8 cellular contexts compared by ENCODE assay signal in the genomic region with DNA sequence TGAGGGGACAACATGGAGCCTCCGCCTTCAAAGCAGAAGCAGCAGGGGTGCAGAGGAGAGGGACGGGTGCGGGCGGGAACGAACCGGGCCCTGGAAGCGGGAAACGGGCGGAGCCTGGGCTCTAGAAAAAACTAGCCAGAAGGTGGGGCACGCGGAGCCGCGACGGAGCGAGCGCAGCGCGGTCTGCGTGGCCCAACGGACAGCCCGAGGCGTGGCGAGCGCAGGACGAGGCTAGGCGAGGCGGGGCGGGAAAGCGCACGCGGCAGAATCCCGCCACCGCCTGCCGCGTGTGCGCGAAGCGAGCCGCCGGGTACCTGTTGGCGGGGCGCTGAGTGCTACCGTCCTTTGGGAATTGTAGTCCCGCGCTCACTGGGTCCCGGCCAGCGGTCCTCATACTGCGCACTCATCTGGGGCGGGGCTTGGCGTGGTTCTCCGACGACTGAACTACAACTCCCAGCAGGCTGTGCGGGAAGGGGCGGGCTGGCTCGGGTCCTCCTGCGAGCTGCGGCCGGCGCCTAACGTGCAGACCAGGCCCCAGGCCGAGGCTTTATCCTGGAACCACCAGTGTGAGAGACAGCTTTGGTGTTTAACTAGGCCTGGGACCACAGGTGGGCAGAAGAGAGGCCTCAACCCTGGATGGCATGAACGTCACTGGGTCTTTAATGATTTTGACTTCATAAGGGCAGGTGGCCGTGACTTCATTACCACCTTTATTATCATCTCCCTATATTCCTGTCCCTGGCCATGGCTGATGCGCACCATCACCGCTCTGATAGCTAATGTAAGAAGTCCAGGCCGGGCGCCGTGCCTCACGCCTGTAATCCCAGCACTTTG. TPM values are rescaled to one million over a fixed set of nuclear protein-coding genes. Genes with fewer than 3 reads are reported as not detected.
A peak's percentile ranks its signal among the peaks of the same experiment; 100 is the strongest.
DNase-seq lines count a peak whose midpoint lies in the region; ATAC-seq and TF ChIP-seq lines count a peak whose summit lies in the region.

A gene with protein sequence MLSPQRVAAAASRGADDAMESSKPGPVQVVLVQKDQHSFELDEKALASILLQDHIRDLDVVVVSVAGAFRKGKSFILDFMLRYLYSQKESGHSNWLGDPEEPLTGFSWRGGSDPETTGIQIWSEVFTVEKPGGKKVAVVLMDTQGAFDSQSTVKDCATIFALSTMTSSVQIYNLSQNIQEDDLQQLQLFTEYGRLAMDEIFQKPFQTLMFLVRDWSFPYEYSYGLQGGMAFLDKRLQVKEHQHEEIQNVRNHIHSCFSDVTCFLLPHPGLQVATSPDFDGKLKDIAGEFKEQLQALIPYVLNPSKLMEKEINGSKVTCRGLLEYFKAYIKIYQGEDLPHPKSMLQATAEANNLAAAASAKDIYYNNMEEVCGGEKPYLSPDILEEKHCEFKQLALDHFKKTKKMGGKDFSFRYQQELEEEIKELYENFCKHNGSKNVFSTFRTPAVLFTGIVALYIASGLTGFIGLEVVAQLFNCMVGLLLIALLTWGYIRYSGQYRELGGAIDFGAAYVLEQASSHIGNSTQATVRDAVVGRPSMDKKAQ (minus strand): TSS at position 55 of the 834 bp plus-strand sequence. CDS start 41 bp downstream, at position 14.

- POLR2A ChIA-PET in activated CD4-positive, alpha-beta T cell treated with anti-CD3 and anti-CD28 coated beads, Interleukin-2, amount 10 ng/mL, durations not matched to agents 7 days and 5 days (lab: Charles Lee) = no interaction called here

- peaks cover 38% of the 10 kb centered on the region for H3K4me1 Mint-ChIP-seq in activated CD4-positive, alpha-beta T cell treated with anti-CD3 and anti-CD28 coated beads, Interleukin-2, amount 10 ng/mL, durations not matched to agents 7 days and 5 days

- DNase-seq in BE2C (peak; percentile 91), GM19240 (ENCODE audit: insufficient read length, low spot score) (peak; percentile 90), NCI-H524 (lab: John Stamatoyannopoulos, UW) (peak; percentile 52 to 71), coronary artery (ENCODE audit: low spot score) (peak; percentile 97), left colon (peak; percentile 97 to 99)
- peak; percentile 95 for DNase-seq in activated CD4-positive, alpha-beta T cell treated with anti-CD3 and anti-CD28 coated beads, Interleukin-2, amount 10 ng/mL, durations not matched to agents 7 days and 5 days
- DNase-seq in stimulated activated CD4-positive, alpha-beta T cell treated with anti-CD3 and anti-CD28 coated beads, Interleukin-1b, Interleukin-23, amount 100 ng/mL, for 4 hours (ENCODE audit: low read depth in 2 of 2) = peak; percentile 95

- H3K27ac ChIP-seq in coronary artery = peak within 1 kb of the TSS; percentile 98 to 99

- no peaks in the 10 kb centered on the region for H3K36me3 ChIP-seq in BE2C

- H3K27me3 Mint-ChIP-seq in activated CD4-positive, alpha-beta T cell treated with anti-CD3 and anti-CD28 coated beads, Interleukin-2, amount 10 ng/mL, durations not matched to agents 7 days and 5 days = no peaks in the 10 kb centered on the region

- ATAC-seq in HG03457 (IDR thresholded peaks at IDR 0.05; ENCODE audit: unreplicated experiment) (peak; percentile 73), left colon (peak; percentile 90)

- H3K4me3 ChIP-seq in BE2C (ENCODE audit: low read depth, low read length) = peak within 1 kb of the TSS; percentile 45
- H3K4me3 ChIP-seq in coronary artery = peak within 1 kb of the TSS; percentile 84

- TF ChIP-seq CTCF in BE2C (IDR thresholded peaks at IDR 0.05; ENCODE audit: low read depth, low read length) (no peak), coronary artery (IDR thresholded peaks at IDR 0.05) (no peak)

- no peaks in the 10 kb centered on the region for H3K9me3 Mint-ChIP-seq in activated CD4-positive, alpha-beta T cell treated with anti-CD3 and anti-CD28 coated beads, Interleukin-2, amount 10 ng/mL, durations not matched to agents 7 days and 5 days

- H3K9me3 ChIP-seq in BE2C = no peaks in the 10 kb centered on the region

- peaks cover 16% of the 10 kb centered on the region for H3K36me3 Mint-ChIP-seq in activated CD4-positive, alpha-beta T cell treated with anti-CD3 and anti-CD28 coated beads, Interleukin-2, amount 10 ng/mL, durations not matched to agents 7 days and 5 days (ENCODE audit: low read depth)

- H3K27ac Mint-ChIP-seq in activated CD4-positive, alpha-beta T cell treated with anti-CD3 and anti-CD28 coated beads, Interleukin-2, amount 10 ng/mL, durations not matched to agents 7 days and 5 days = peak within 1 kb of the TSS; percentile 92

- H3K4me1 ChIP-seq in BE2C = no peaks in the 10 kb centered on the region

- peak within 1 kb of the TSS; percentile 79 for H3K4me3 Mint-ChIP-seq in activated CD4-positive, alpha-beta T cell treated with anti-CD3 and anti-CD28 coated beads, Interleukin-2, amount 10 ng/mL, durations not matched to agents 7 days and 5 days

- CTCF ChIA-PET in activated CD4-positive, alpha-beta T cell treated with anti-CD3 and anti-CD28 coated beads, Interleukin-2, amount 10 ng/mL, durations not matched to agents 7 days and 5 days (lab: Charles Lee) = interaction anchor here (1.3 to 1.5 kb wide), 3 partner anchors 8 to 10 kb away, joined by 3 to 8 read pairs (median 5); a partner anchor contains a TSS

- H3K27me3 ChIP-seq in BE2C = no peaks in the 10 kb centered on the region

- intact Hi-C loops in left colon (cut with DNase I, micrococcal nuclease) = no loop called here

RNA-seq across cellular contexts. Expression of the gene that starts here (rescaled TPM):
- polyA plus RNA-seq in BE2C (2012; ENCODE audit: insufficient read depth, insufficient read length, low read depth) = 1.7 TPM
- 10 to 100 TPM; 35.8 to 37.3 TPM for total RNA-seq in activated CD4-positive, alpha-beta T cell treated with anti-CD3 and anti-CD28 coated beads, Interleukin-2, amount 10 ng/mL, durations not matched to agents 7 days and 5 days
- total RNA-seq in left colon = 10 to 100 TPM; 54.5 to 56.6 TPM

Comparison
In these comparisons a context has a peak if more than half of its experiments do, and no peak if none do; other contexts are left out.
1. Peak in every context shown above with its lines: DNase-seq, ATAC-seq, H3K4me3 ChIP-seq and H3K27ac ChIP-seq.